ENCODE assay signal across 15 cellular contexts in genomic region chr17:31856750-31857149, GRCh38. TPM values are rescaled to one million over a fixed set of nuclear protein-coding genes. Genes with fewer than 3 reads are reported as not detected.
DNase-seq lines count a peak whose midpoint lies in the region; ATAC-seq and TF ChIP-seq lines count a peak whose summit lies in the region.
"Had no signal": no experiment of that assay in that cellular context is flagged by ENCODE, and none has a peak within 500 bp of the region (broad histone marks: within the 10 kb centered on the region; RNA-seq: fewer than 3 reads in every experiment).

No MANE protein-coding gene starts in this region.

- no peak for TF ChIP-seq CTCF in DND-41 (IDR thresholded peaks at IDR 0.05; ENCODE audit: borderline replicate concordance, extremely low read depth, low read length, poor library complexity, severe bottlenecking)
- TF ChIP-seq CTCF in HFFc6 (IDR thresholded peaks at IDR 0.05), result no peak
- TF ChIP-seq CTCF in smooth muscle cell (IDR thresholded peaks at IDR 0.05; ENCODE audit: borderline replicate concordance, insufficient read depth, poor library complexity, severe bottlenecking), result no peak

- H3K36me3 Mint-ChIP-seq in HFFc6 (ENCODE audit: low read depth), result peaks cover 26% of the 10 kb centered on the region

- no peak overlapping the region for H3K27ac ChIP-seq in DND-41 (ENCODE audit: low read length)
- H3K27ac ChIP-seq in smooth muscle cell (ENCODE audit: low read depth), result no peak overlapping the region
- H3K27ac ChIP-seq: BLaER1 had no signal

- peak overlapping the region; percentile 5; the same call in 1 of the 2 replicates for H3K4me2 ChIP-seq in DND-41 (ENCODE audit: insufficient read depth, low read length)
- peak overlapping the region; percentile 83 for H3K4me2 ChIP-seq in smooth muscle cell

- H3K36me3 ChIP-seq in DND-41 (ENCODE audit: insufficient read depth, low read length) (peaks cover 23% of the 10 kb centered on the region), smooth muscle cell (ENCODE audit: low read depth) (peaks cover 4% of the 10 kb centered on the region)

- H3K4me3 ChIP-seq in DND-41 (ENCODE audit: low read depth in 1 of 2, low read length in 2 of 2) (no peak overlapping the region), smooth muscle cell (no peak overlapping the region)
- H3K4me3 ChIP-seq: BLaER1 had no signal

- 92% methylated on average over 4 of the region's 4 CpGs for WGBS in smooth muscle cell (ENCODE audit: low lambda C conversion rate)

- 0 out of 2 replicates have a peak, but pooled peaks cover 2% of the 10 kb centered on the region for H3K27me3 Mint-ChIP-seq in HFFc6 (ENCODE audit: insufficient read depth)
- H3K27me3 Mint-ChIP-seq: CD8-positive, alpha-beta memory T cell; IgD-negative memory B cell had no signal

- peaks cover 22% of the 10 kb centered on the region for H3K4me1 ChIP-seq in DND-41 (ENCODE audit: insufficient read depth, low read length)
- peaks cover 7% of the 10 kb centered on the region for H3K4me1 ChIP-seq in smooth muscle cell (ENCODE audit: low read depth)

- DNase-seq in DND-41 (no peak), HFFc6 (no peak), fibroblast of peridontal ligament (ENCODE audit: extremely low read depth) (peak; percentile 8), smooth muscle cell (lab: John Stamatoyannopoulos, UW; ENCODE audit: unreplicated experiment) (no peak), NCI-H1092 (lab: John Stamatoyannopoulos, UW) (no peak)
- DNase-seq: CD8-positive, alpha-beta memory T cell; Kasumi-1; NCI-H187 treated with DMSO at 0.1 percent for 48 hours; NCI-H345; NCI-H526 treated with DMSO at 0.1 percent for 48 hours; NK-92 treated with Interleukin-12 subunit alpha and Interleukin-12 subunit beta, amount 100 ng/mL, for 24 hours had no signal

- H3F3A ChIP-seq in smooth muscle cell (ENCODE audit: low read depth), result peaks cover 10% of the 10 kb centered on the region

- no peak for ATAC-seq in DND-41 (ENCODE audit: insufficient read depth, low read depth)
- no peak for ATAC-seq in HG02571 (IDR thresholded peaks at IDR 0.05; ENCODE audit: unreplicated experiment)
- ATAC-seq in GM18861 (IDR thresholded peaks at IDR 0.05; ENCODE audit: unreplicated experiment), result no peak

- H3K27me3 ChIP-seq in DND-41 (ENCODE audit: insufficient read depth, low read length, poor library complexity) (no peaks in the 10 kb centered on the region), smooth muscle cell (ENCODE audit: low read depth) (no peaks in the 10 kb centered on the region)
- H3K27me3 ChIP-seq: BLaER1 had no signal

- H4K20me1 ChIP-seq in DND-41 (ENCODE audit: insufficient read depth, low read length) (peaks cover 5% of the 10 kb centered on the region; the same call in 1 of the 2 replicates), smooth muscle cell (ENCODE audit: low read depth) (peaks cover 32% of the 10 kb centered on the region)

- H3K27ac Mint-ChIP-seq in HFFc6, result peak overlapping the region; percentile 5
- H3K27ac Mint-ChIP-seq: IgD-negative memory B cell had no signal

- H2AFZ ChIP-seq in DND-41 (ENCODE audit: low read depth, low read length) (no peak overlapping the region), smooth muscle cell (ENCODE audit: low read depth) (no peak overlapping the region)

- H3K4me3 Mint-ChIP-seq in HFFc6, result peak overlapping the region; percentile 87

- H3K9me3 Mint-ChIP-seq in HFFc6, result no peaks in the 10 kb centered on the region
- H3K9me3 Mint-ChIP-seq: CD8-positive, alpha-beta memory T cell; IgD-negative memory B cell had no signal

- no peak overlapping the region for H3K9ac ChIP-seq in DND-41 (ENCODE audit: low read depth, low read length)
- no peak overlapping the region for H3K9ac ChIP-seq in smooth muscle cell (ENCODE audit: low read depth)

- H3K9me3 ChIP-seq in DND-41 (ENCODE audit: insufficient read depth, low read length, severe bottlenecking) (no peaks in the 10 kb centered on the region), smooth muscle cell (replicated peaks; ENCODE audit: low read depth) (no peaks in the 10 kb centered on the region)
- H3K9me3 ChIP-seq: BLaER1 had no signal

- H3K79me2 ChIP-seq in DND-41 (ENCODE audit: insufficient read depth, low read length) (peaks cover 24% of the 10 kb centered on the region), smooth muscle cell (ENCODE audit: low read depth) (peaks cover 16% of the 10 kb centered on the region)

- H3K4me1 Mint-ChIP-seq in HFFc6 (ENCODE audit: low read depth), result peaks cover 28% of the 10 kb centered on the region

RNA-seq across cellular contexts. Expression of gene COPRS, which starts 2.3 kb away (rescaled TPM):
- total RNA-seq in HFFc6 (2021; fragmentation: NEBNext Ultra II Directional; extraction: Animal tissue kit (Norgen Biotek cat#: 25700)), result 100 to 1,000 TPM; 109 to 125 (median 117) TPM
- 55.7 and 57.0 TPM in 2 replicates for total RNA-seq in smooth muscle cell
- 78.9 and 81.3 TPM in 2 replicates for polyA plus RNA-seq in smooth muscle cell

RNA-seq across cellular contexts. Expression of gene UTP6, which starts 44.8 kb away (rescaled TPM):
- 10 to 100 TPM; 65.4 to 77.4 (median 71.3) TPM for total RNA-seq in HFFc6 (2021; fragmentation: NEBNext Ultra II Directional; extraction: Animal tissue kit (Norgen Biotek cat#: 25700))
- total RNA-seq in smooth muscle cell, result 26.3 and 49.5 TPM in 2 replicates
- polyA plus RNA-seq in smooth muscle cell, result 60.9 and 63.6 TPM in 2 replicates
